8 cellular contexts compared by ENCODE assay signal in the genomic region with DNA sequence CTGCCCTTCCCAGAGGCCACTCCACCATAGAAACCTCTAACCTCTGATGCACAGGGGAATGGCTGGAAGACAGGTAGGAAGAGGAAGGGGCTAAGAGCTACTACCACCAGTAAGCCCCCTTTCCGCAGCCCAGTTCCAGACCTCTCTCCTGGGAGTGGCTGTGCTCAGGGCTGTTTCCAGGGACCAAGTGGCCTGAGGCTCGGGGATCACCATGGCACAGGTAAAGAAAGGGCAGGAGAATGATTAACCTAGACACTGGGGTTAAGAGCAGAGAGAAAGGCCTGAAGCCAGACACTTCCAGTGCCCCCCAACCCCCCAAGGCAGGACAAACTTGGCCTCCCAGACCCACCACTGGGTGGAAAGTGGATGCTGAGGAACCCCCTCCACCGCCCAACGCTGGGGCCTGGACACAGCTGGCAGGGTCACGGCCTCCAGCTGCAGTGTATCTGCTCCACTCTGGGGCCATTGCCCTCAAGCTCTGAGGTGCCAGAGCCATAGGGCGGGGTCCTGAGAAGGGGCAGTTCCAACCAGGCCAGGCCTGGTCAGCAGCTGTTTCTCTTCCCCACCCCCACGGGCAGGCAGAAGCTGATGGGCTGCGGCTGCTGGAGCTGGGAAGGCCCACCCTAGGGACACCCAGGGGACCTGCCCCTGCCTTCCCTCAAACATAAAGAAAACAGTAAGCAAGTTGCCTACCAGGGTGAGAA. TPM values are rescaled to one million over a fixed set of nuclear protein-coding genes. Genes with fewer than 3 reads are reported as not detected.
DNase-seq lines count a peak whose midpoint lies in the region; ATAC-seq, FAIRE-seq and TF ChIP-seq lines count a peak whose summit lies in the region.

No MANE protein-coding gene starts in this region.

- H3K36me3 ChIP-seq in RWPE2 (ENCODE audit: low read depth) (peaks cover 53% of the 10 kb centered on the region), esophagus squamous epithelium (peaks cover 23 to 41% (median 25%) of the 10 kb centered on the region in 3 donors), ovary (no peaks in the 10 kb centered on the region)

- TF ChIP-seq CTCF in RWPE2 (IDR thresholded peaks at IDR 0.05; ENCODE audit: poor library complexity, severe bottlenecking) (no peak), esophagus squamous epithelium (IDR thresholded peaks at IDR 0.05) (no peak), ovary (IDR thresholded peaks at IDR 0.05) (no peak)

- no peak for TF ChIP-seq EP300 in ovary (IDR thresholded peaks at IDR 0.05)

- WGBS in esophagus squamous epithelium, 2 donors: 33% methylated on average over 1 to 4 of the region's 8 CpGs
- WGBS in ovary, 3 donors: 27 to 46% (median 40%) methylated on average over 8 of the region's 8 CpGs

- no peak for ATAC-seq in RWPE2 (ENCODE audit: low read depth)
- ATAC-seq in HG03460 (IDR thresholded peaks at IDR 0.05; ENCODE audit: unreplicated experiment): no peak
- ATAC-seq in HG02852 (IDR thresholded peaks at IDR 0.05; ENCODE audit: unreplicated experiment): no peak
- no peak for ATAC-seq in GM19455 (IDR thresholded peaks at IDR 0.05; ENCODE audit: unreplicated experiment)

- TF ChIP-seq POLR2A in GM12891 (IDR thresholded peaks at IDR 0.05; ENCODE audit: low read depth, low read length) (peak; percentile 9; the same call in 1 of the 2 replicates), esophagus squamous epithelium (IDR thresholded peaks at IDR 0.05) (no peak), ovary (IDR thresholded peaks at IDR 0.05) (no peak)

- H3K4me1 ChIP-seq in RWPE2 (ENCODE audit: insufficient read depth, poor library complexity, severe bottlenecking) (peaks cover 15% of the 10 kb centered on the region), esophagus squamous epithelium (peaks cover 25 to 86% (median 62%) of the 10 kb centered on the region in 3 donors), ovary (ENCODE audit: insufficient read depth) (peaks cover 20% of the 10 kb centered on the region)

- H3K4me3 ChIP-seq in RWPE2 (ENCODE audit: severe bottlenecking) (peak overlapping the region; percentile 87), esophagus squamous epithelium (peak overlapping the region; percentile 63 to 99 (median 87)), ovary (peak overlapping the region; percentile 91)

- intact Hi-C loops in esophagus squamous epithelium (cut with DNase I) (no loop called here), ovary (cut with DNase I) (loop anchor here in 3 of 4 donors (5.0 to 10.0 kb wide), 3 partner anchors 60 to 1472 kb away; partner anchors contain the start of gene VSIG8 (in 1 of the 3))

- H3K27me3 ChIP-seq in RWPE2 (ENCODE audit: insufficient read depth, poor library complexity, severe bottlenecking) (no peaks in the 10 kb centered on the region), esophagus squamous epithelium (no peaks in the 10 kb centered on the region), ovary (no peaks in the 10 kb centered on the region)

- FAIRE-seq in GM12891 (lab: Jason Lieb, UNC): no peak

- H3K9me3 ChIP-seq in RWPE2 (ENCODE audit: severe bottlenecking) (no peaks in the 10 kb centered on the region), esophagus squamous epithelium (no peaks in the 10 kb centered on the region), ovary (no peaks in the 10 kb centered on the region)

- DNase-seq in GM12891 (ENCODE audit: insufficient read length, low spot score) (no peak), RWPE2 (ENCODE audit: low spot score) (no peak), esophagus squamous epithelium (lab: John Stamatoyannopoulos, UW) (no peak), ovary (peak; percentile 68 to 80 (median 71)), NCI-H1105 (lab: John Stamatoyannopoulos, UW) (no peak)

- H3K27ac ChIP-seq in RWPE2 (ENCODE audit: poor library complexity, severe bottlenecking) (peak overlapping the region; percentile 94), esophagus squamous epithelium (peak overlapping the region; percentile 95 to 99 (median 98)), ovary (peak overlapping the region; percentile 80 to 94)

TF ChIP-seq in GM12891, 5 proteins besides CTCF, POLR2A, EP300 and RAD21:
- TF ChIP-seq POU2F2 (IDR thresholded peaks at IDR 0.05; ENCODE audit: low read depth, low read length) (peak; percentile 23; the same call in 1 of the 2 replicates), POLR2AphosphoS5 (IDR thresholded peaks at IDR 0.05; ENCODE audit: low read depth, low read length) (no peak), PAX5 (IDR thresholded peaks at IDR 0.05; ENCODE audit: insufficient read depth, low read length, severe bottlenecking) (no peak), TAF1 (IDR thresholded peaks at IDR 0.05; ENCODE audit: low read depth, low read length) (0 out of 2 replicates have a peak, but pooled peaks have one; percentile 10), SPI1 (IDR thresholded peaks at IDR 0.05; ENCODE audit: low read depth, low read length) (no peak)

RNA-seq across cellular contexts. Expression of gene TAGLN2, which starts 2.7 kb away (rescaled TPM):
- polyA plus RNA-seq in GM12891 (2012; ENCODE audit: low read depth, missing spikeins): 378 TPM
- total RNA-seq in esophagus squamous epithelium: 100 to 1,000 TPM; 308 to 468 (median 357) TPM
- 100 to 1,000 TPM in 6 of 7 donors, 10 to 100 TPM in 1; 81.8 to 202 (median 149) TPM for total RNA-seq in ovary
- polyA plus RNA-seq in ovary: 100 to 1,000 TPM; 174 to 266 TPM

RNA-seq across cellular contexts. Expression of gene CFAP45, which starts 22.7 kb away (rescaled TPM):
- 0.49 TPM for polyA plus RNA-seq in GM12891 (2012; ENCODE audit: low read depth, missing spikeins)
- total RNA-seq in esophagus squamous epithelium (under 1 TPM in 2 of 4 donors, not detected in 2; 0.48 to 0.95 TPM), ovary (10 to 100 TPM in 1 of 7 donors, 1 to 10 TPM in 6; 1.1 to 16.7 (median 1.5) TPM)
- under 1 TPM; 0.30 to 0.50 TPM for polyA plus RNA-seq in ovary

RNA-seq across cellular contexts. Expression of gene IGSF9, which starts 22.8 kb away (rescaled TPM):
- 0.05 TPM for polyA plus RNA-seq in GM12891 (2012; ENCODE audit: low read depth, missing spikeins)
- 10 to 100 TPM in 1 of 4 donors, 1 to 10 TPM in 3; 4.2 to 12.0 (median 8.8) TPM for total RNA-seq in esophagus squamous epithelium
- 10 to 100 TPM in 1 of 7 donors, 1 to 10 TPM in 5, under 1 TPM in 1; 0.83 to 14.0 (median 2.0) TPM for total RNA-seq in ovary
- under 1 TPM; 0.10 to 0.87 TPM for polyA plus RNA-seq in ovary

RNA-seq across cellular contexts. Expression of gene SLAMF9, which starts 31.4 kb away (rescaled TPM):
- not detected for polyA plus RNA-seq in GM12891 (2012; ENCODE audit: low read depth, missing spikeins)
- total RNA-seq in esophagus squamous epithelium: under 1 TPM in 2 of 4 donors, not detected in 2; 0.92 to 0.99 TPM
- total RNA-seq in ovary: not detected
- polyA plus RNA-seq in ovary: not detected

Comparison
In these comparisons a context has a peak if more than half of its experiments do, and no peak if none do; other contexts are left out.
1. DNase-seq: peak in ovary (5 of 5); none in GM12891 (single experiment), RWPE2 (single experiment), esophagus squamous epithelium (single experiment) and NCI-H1105 (single experiment).
2. Peak in every context shown above with its lines, with median percentiles within 50 percentile points of each other: H3K27ac ChIP-seq and H3K4me3 ChIP-seq.